ENCODE assay signal across 1 cellular context in the genomic region with DNA sequence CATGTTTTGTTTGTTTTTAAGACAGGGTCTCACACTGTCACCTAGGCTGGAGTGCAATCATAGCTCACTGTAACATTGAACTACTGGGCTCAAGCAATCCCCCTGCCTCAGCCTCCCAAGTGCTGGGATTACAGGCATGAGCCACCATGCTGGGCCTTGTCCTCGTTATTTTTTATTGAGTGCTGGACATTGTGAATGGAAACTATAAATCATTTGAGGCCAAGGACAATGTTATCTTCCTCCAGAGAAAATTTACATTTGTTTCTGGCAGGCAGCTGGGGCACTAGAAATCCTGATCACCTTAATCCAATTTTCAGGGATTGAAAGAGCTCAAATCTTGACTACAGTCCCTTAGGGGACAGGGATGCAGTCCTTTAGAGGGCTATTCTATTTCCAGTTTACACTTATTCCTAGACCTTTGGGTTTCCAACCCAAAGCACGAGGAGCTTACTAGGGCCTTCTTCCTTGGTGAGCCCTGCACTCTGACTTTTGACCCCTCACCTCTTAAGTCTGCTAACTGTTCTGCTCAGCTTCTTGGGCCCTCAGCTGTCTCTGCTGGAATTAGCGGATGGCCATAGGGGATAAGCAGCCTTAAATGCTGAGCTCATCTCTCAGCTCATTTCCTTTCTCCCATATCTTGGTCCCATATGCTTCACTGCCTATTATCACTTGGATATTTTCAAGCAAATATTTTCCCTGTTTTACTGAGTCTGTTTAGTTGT.
TF ChIP-seq lines count a peak whose summit lies in the region.

No MANE protein-coding gene starts in this region.

TF ChIP-seq in K562, 482 proteins besides CTCF, POLR2A, EP300 and RAD21 (continued from another document and continues in another):
- no peak for TF ChIP-seq NELFE (IDR thresholded peaks at IDR 0.05; ENCODE audit: insufficient read depth, insufficient read length)
- TF ChIP-seq ZNF584 (CRISPR knock-in tag; IDR thresholded peaks at IDR 0.05; ENCODE audit: low read depth): no peak
- TF ChIP-seq, protein P1, sequence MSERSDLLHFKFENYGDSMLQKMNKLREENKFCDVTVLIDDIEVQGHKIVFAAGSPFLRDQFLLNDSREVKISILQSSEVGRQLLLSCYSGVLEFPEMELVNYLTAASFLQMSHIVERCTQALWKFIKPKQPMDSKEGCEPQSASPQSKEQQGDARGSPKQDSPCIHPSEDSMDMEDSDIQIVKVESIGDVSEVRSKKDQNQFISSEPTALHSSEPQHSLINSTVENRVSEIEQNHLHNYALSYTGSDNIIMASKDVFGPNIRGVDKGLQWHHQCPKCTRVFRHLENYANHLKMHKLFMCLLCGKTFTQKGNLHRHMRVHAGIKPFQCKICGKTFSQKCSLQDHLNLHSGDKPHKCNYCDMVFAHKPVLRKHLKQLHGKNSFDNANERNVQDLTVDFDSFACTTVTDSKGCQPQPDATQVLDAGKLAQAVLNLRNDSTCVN (CRISPR knock-in tag; IDR thresholded peaks at IDR 0.05): no peak
- TF ChIP-seq CEBPB (tag; IDR thresholded peaks at IDR 0.05): no peak
- 0 out of 2 replicates have a peak, but pooled peaks have one; percentile 63 for TF ChIP-seq EHMT2 (IDR thresholded peaks at IDR 0.05)
- TF ChIP-seq SMAD1 (IDR thresholded peaks at IDR 0.05; ENCODE audit: low read depth, low read length, partially characterized antibody): no peak
- TF ChIP-seq ZNF197 (CRISPR knock-in tag; IDR thresholded peaks at IDR 0.05; ENCODE audit: low read depth): no peak
- TF ChIP-seq FOS (IDR thresholded peaks at IDR 0.05; ENCODE audit: extremely low read depth, insufficient read length): no peak
- TF ChIP-seq LEF1 (IDR thresholded peaks at IDR 0.05): peak; percentile 77; the same call in 1 of the 2 replicates
- no peak for TF ChIP-seq ZNF764 (CRISPR knock-in tag; IDR thresholded peaks at IDR 0.05; ENCODE audit: low read depth)
- peak; percentile 94 for TF ChIP-seq TAL1 (IDR thresholded peaks at IDR 0.05)
- TF ChIP-seq MYNN (IDR thresholded peaks at IDR 0.05): no peak
- TF ChIP-seq MYNN (CRISPR knock-in tag; IDR thresholded peaks at IDR 0.05): no peak
- no peak for TF ChIP-seq ZNF436 (CRISPR knock-in tag; IDR thresholded peaks at IDR 0.05)
- peak; percentile 62 for TF ChIP-seq MAFF (IDR thresholded peaks at IDR 0.05; ENCODE audit: low read length)
- peak; percentile 39; the same call in 1 of the 2 replicates for TF ChIP-seq L3MBTL2 (IDR thresholded peaks at IDR 0.05)
- TF ChIP-seq PHF21A (IDR thresholded peaks at IDR 0.05; ENCODE audit: borderline replicate concordance, low read depth): no peak
- no peak for TF ChIP-seq GTF2A2 (tag; IDR thresholded peaks at IDR 0.05)
- no peak for TF ChIP-seq KDM5B (IDR thresholded peaks at IDR 0.05; ENCODE audit: insufficient replicate concordance, low read depth, low read length)
- TF ChIP-seq SAFB2 (IDR thresholded peaks at IDR 0.05; ENCODE audit: borderline replicate concordance, low read depth, low read length, severe bottlenecking): no peak
- TF ChIP-seq ZNF830 (CRISPR knock-in tag; IDR thresholded peaks at IDR 0.05): no peak
- peak; percentile 84 for TF ChIP-seq ZNF316 (IDR thresholded peaks at IDR 0.05)
- TF ChIP-seq DACH1 (IDR thresholded peaks at IDR 0.05; ENCODE audit: partially characterized antibody): peak; percentile 85
- TF ChIP-seq, protein P2, sequence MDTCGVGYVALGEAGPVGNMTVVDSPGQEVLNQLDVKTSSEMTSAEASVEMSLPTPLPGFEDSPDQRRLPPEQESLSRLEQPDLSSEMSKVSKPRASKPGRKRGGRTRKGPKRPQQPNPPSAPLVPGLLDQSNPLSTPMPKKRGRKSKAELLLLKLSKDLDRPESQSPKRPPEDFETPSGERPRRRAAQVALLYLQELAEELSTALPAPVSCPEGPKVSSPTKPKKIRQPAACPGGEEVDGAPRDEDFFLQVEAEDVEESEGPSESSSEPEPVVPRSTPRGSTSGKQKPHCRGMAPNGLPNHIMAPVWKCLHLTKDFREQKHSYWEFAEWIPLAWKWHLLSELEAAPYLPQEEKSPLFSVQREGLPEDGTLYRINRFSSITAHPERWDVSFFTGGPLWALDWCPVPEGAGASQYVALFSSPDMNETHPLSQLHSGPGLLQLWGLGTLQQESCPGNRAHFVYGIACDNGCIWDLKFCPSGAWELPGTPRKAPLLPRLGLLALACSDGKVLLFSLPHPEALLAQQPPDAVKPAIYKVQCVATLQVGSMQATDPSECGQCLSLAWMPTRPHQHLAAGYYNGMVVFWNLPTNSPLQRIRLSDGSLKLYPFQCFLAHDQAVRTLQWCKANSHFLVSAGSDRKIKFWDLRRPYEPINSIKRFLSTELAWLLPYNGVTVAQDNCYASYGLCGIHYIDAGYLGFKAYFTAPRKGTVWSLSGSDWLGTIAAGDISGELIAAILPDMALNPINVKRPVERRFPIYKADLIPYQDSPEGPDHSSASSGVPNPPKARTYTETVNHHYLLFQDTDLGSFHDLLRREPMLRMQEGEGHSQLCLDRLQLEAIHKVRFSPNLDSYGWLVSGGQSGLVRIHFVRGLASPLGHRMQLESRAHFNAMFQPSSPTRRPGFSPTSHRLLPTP (IDR thresholded peaks at IDR 0.05; ENCODE audit: borderline replicate concordance, extremely low read depth, insufficient read length): no peak
- peak; percentile 89 for TF ChIP-seq NFIC (IDR thresholded peaks at IDR 0.05)
- no peak for TF ChIP-seq MAZ (CRISPR knock-in tag; conservative IDR thresholded peaks at IDR 0.05 in 1 of 2, IDR thresholded peaks at IDR 0.05 in 1 of 2)
- 0 out of 2 replicates have a peak, but pooled peaks have one; percentile 20 for TF ChIP-seq HLTF (IDR thresholded peaks at IDR 0.05)
- TF ChIP-seq, protein P3, sequence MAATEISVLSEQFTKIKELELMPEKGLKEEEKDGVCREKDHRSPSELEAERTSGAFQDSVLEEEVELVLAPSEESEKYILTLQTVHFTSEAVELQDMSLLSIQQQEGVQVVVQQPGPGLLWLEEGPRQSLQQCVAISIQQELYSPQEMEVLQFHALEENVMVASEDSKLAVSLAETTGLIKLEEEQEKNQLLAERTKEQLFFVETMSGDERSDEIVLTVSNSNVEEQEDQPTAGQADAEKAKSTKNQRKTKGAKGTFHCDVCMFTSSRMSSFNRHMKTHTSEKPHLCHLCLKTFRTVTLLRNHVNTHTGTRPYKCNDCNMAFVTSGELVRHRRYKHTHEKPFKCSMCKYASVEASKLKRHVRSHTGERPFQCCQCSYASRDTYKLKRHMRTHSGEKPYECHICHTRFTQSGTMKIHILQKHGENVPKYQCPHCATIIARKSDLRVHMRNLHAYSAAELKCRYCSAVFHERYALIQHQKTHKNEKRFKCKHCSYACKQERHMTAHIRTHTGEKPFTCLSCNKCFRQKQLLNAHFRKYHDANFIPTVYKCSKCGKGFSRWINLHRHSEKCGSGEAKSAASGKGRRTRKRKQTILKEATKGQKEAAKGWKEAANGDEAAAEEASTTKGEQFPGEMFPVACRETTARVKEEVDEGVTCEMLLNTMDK (IDR thresholded peaks at IDR 0.05; ENCODE audit: borderline replicate concordance, insufficient read depth, low read depth, low read length, poor library complexity, severe bottlenecking): no peak
- TF ChIP-seq BACH1 (tag; IDR thresholded peaks at IDR 0.05): no peak
- no peak for TF ChIP-seq SUPT5H (IDR thresholded peaks at IDR 0.05)
- TF ChIP-seq, protein P4, sequence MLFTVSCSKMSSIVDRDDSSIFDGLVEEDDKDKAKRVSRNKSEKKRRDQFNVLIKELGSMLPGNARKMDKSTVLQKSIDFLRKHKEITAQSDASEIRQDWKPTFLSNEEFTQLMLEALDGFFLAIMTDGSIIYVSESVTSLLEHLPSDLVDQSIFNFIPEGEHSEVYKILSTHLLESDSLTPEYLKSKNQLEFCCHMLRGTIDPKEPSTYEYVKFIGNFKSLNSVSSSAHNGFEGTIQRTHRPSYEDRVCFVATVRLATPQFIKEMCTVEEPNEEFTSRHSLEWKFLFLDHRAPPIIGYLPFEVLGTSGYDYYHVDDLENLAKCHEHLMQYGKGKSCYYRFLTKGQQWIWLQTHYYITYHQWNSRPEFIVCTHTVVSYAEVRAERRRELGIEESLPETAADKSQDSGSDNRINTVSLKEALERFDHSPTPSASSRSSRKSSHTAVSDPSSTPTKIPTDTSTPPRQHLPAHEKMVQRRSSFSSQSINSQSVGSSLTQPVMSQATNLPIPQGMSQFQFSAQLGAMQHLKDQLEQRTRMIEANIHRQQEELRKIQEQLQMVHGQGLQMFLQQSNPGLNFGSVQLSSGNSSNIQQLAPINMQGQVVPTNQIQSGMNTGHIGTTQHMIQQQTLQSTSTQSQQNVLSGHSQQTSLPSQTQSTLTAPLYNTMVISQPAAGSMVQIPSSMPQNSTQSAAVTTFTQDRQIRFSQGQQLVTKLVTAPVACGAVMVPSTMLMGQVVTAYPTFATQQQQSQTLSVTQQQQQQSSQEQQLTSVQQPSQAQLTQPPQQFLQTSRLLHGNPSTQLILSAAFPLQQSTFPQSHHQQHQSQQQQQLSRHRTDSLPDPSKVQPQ (CRISPR knock-in tag; IDR thresholded peaks at IDR 0.05; ENCODE audit: borderline replicate concordance): no peak
- TF ChIP-seq ZNF311 (CRISPR knock-in tag; IDR thresholded peaks at IDR 0.05): no peak
- TF ChIP-seq SRSF9 (IDR thresholded peaks at IDR 0.05; ENCODE audit: borderline replicate concordance, low read depth, low read length): no peak
- TF ChIP-seq, protein P5, sequence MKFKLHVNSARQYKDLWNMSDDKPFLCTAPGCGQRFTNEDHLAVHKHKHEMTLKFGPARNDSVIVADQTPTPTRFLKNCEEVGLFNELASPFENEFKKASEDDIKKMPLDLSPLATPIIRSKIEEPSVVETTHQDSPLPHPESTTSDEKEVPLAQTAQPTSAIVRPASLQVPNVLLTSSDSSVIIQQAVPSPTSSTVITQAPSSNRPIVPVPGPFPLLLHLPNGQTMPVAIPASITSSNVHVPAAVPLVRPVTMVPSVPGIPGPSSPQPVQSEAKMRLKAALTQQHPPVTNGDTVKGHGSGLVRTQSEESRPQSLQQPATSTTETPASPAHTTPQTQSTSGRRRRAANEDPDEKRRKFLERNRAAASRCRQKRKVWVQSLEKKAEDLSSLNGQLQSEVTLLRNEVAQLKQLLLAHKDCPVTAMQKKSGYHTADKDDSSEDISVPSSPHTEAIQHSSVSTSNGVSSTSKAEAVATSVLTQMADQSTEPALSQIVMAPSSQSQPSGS (CRISPR knock-in tag; IDR thresholded peaks at IDR 0.05): no peak
- TF ChIP-seq CHCHD3 (CRISPR knock-in tag; IDR thresholded peaks at IDR 0.05): no peak
- TF ChIP-seq EGR1 (conservative IDR thresholded peaks at IDR 0.05): no peak
- no peak for TF ChIP-seq ZC3H8 (IDR thresholded peaks at IDR 0.05)
- no peak for TF ChIP-seq FOXJ3 (CRISPR knock-in tag; IDR thresholded peaks at IDR 0.05)
- peak; percentile 79 for TF ChIP-seq DMBX1 (CRISPR knock-in tag; IDR thresholded peaks at IDR 0.05; ENCODE audit: borderline replicate concordance)
- TF ChIP-seq, protein P6, sequence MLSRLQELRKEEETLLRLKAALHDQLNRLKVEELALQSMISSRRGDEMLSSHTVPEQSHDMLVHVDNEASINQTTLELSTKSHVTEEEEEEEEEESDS (CRISPR knock-in tag; IDR thresholded peaks at IDR 0.05): no peak
- TF ChIP-seq FOXM1 (IDR thresholded peaks at IDR 0.05; ENCODE audit: low read depth): peak; percentile 82
- no peak for TF ChIP-seq FOXM1 (CRISPR knock-in tag; IDR thresholded peaks at IDR 0.05; ENCODE audit: low read depth)
- TF ChIP-seq KDM4B (IDR thresholded peaks at IDR 0.05; ENCODE audit: borderline replicate concordance in 2 of 2, low read depth in 1 of 2): no peak
- TF ChIP-seq NEUROD1 (IDR thresholded peaks at IDR 0.05; ENCODE audit: borderline replicate concordance, low read depth, low read length, partially characterized antibody): peak; percentile 44
- TF ChIP-seq NFRKB (IDR thresholded peaks at IDR 0.05; ENCODE audit: low read depth): no peak
- no peak for TF ChIP-seq BDP1 (IDR thresholded peaks at IDR 0.05; ENCODE audit: insufficient read depth, insufficient read length)
- TF ChIP-seq POLR2AphosphoS2 (IDR thresholded peaks at IDR 0.05; ENCODE audit: low read length): no peak
- TF ChIP-seq, protein P7, sequence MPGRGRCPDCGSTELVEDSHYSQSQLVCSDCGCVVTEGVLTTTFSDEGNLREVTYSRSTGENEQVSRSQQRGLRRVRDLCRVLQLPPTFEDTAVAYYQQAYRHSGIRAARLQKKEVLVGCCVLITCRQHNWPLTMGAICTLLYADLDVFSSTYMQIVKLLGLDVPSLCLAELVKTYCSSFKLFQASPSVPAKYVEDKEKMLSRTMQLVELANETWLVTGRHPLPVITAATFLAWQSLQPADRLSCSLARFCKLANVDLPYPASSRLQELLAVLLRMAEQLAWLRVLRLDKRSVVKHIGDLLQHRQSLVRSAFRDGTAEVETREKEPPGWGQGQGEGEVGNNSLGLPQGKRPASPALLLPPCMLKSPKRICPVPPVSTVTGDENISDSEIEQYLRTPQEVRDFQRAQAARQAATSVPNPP (IDR thresholded peaks at IDR 0.05; ENCODE audit: borderline replicate concordance, insufficient read depth, insufficient read length): no peak
- no peak for TF ChIP-seq MEF2A (IDR thresholded peaks at IDR 0.05; ENCODE audit: control insufficient read depth, low read depth, low read length)
- TF ChIP-seq ZNF77 (CRISPR knock-in tag; IDR thresholded peaks at IDR 0.05): no peak
- TF ChIP-seq DPF2 (IDR thresholded peaks at IDR 0.05): peak; percentile 94
- no peak for TF ChIP-seq MTF1 (CRISPR knock-in tag; IDR thresholded peaks at IDR 0.05; ENCODE audit: borderline replicate concordance)
- TF ChIP-seq PTBP1 (IDR thresholded peaks at IDR 0.05; ENCODE audit: low read depth, low read length): no peak
- no peak for TF ChIP-seq FOXJ2 (tag; IDR thresholded peaks at IDR 0.05)
- peak; percentile 71 to 82; a peak in 3 of 4 replicates for TF ChIP-seq ARNT (IDR thresholded peaks at IDR 0.05)
- peak; percentile 28 for TF ChIP-seq CCNT2 (IDR thresholded peaks at IDR 0.05; ENCODE audit: borderline replicate concordance, extremely low read depth, insufficient read length, low read depth, low read length)
- TF ChIP-seq TCF7 (IDR thresholded peaks at IDR 0.05; ENCODE audit: borderline replicate concordance): no peak
- no peak for TF ChIP-seq NBN (IDR thresholded peaks at IDR 0.05; ENCODE audit: low read depth)
- no peak for TF ChIP-seq ZC3H11A (IDR thresholded peaks at IDR 0.05; ENCODE audit: low read depth, low read length)
- TF ChIP-seq ZNF143 (CRISPR knock-in tag; IDR thresholded peaks at IDR 0.05): no peak
